13 cellular contexts compared by ENCODE assay signal in genomic region chr11:121383726-121384125, GRCh38.
A peak's percentile ranks its signal among the peaks of the same experiment; 100 is the strongest.
DNase-seq lines count a peak whose midpoint lies in the region; ATAC-seq and TF ChIP-seq lines count a peak whose summit lies in the region.
"Had no signal": no experiment of that assay in that cellular context is flagged by ENCODE, and none has a peak within 500 bp of the region (broad histone marks: within the 10 kb centered on the region; RNA-seq: fewer than 3 reads in every experiment).

No MANE protein-coding gene starts in this region.

- CTCF ChIA-PET in OCI-LY7 (lab: Charles Lee; ENCODE audit: unreplicated experiment), result interaction anchor here (0.6 to 1.7 kb wide), 6 partner anchors 9 to 245 kb away, joined by 3 to 5 read pairs (median 4); no protein-coding TSS in a partner anchor

- H3K9me3 ChIP-seq in OCI-LY7 (ENCODE audit: low read length) (peaks cover 7% of the 10 kb centered on the region; the same call in 1 of the 2 replicates), esophagus muscularis mucosa (no peaks in the 10 kb centered on the region), body of pancreas (no peaks in the 10 kb centered on the region)
- H3K9me3 ChIP-seq: SJCRH30 had no signal

- peak overlapping the region; percentile 3 for H3K4me2 ChIP-seq in OCI-LY7 (ENCODE audit: low read length)

- H3K27ac ChIP-seq in OCI-LY7 (ENCODE audit: low read depth, low read length, poor library complexity, severe bottlenecking) (peak overlapping the region; percentile 84), esophagus muscularis mucosa (replicated peaks in 1 of 4) (peak overlapping the region; percentile 68 to 79 (median 78)), body of pancreas (no peak overlapping the region)
- H3K27ac ChIP-seq: SJCRH30 had no signal

- intact Hi-C loops in OCI-LY7 (cut with micrococcal nuclease; ENCODE audit: unreplicated experiment) (no loop called here), esophagus muscularis mucosa (cut with DNase I) (no loop called here), body of pancreas (cut with DNase I) (no loop called here)

- H3K79me2 ChIP-seq in OCI-LY7 (ENCODE audit: insufficient read depth, low read depth, low read length), result no peaks in the 10 kb centered on the region

- TF ChIP-seq POLR2A in esophagus muscularis mucosa (IDR thresholded peaks at IDR 0.05; ENCODE audit: low read depth) (no peak), body of pancreas (IDR thresholded peaks at IDR 0.05) (no peak)

- no peaks in the 10 kb centered on the region for H3K9me2 ChIP-seq in OCI-LY7 (ENCODE audit: insufficient read depth, low read length)

- WGBS in esophagus muscularis mucosa, result 38% methylated on average over 4 of the region's 4 CpGs
- WGBS in body of pancreas, 2 donors, result 40 to 69% methylated on average over 2 to 4 of the region's 4 CpGs

- no peak for TF ChIP-seq EP300 in esophagus muscularis mucosa (IDR thresholded peaks at IDR 0.05)

- H3K36me3 ChIP-seq in OCI-LY7 (ENCODE audit: insufficient read depth, low read length) (peaks cover 9% of the 10 kb centered on the region; the same call in 1 of the 2 replicates), esophagus muscularis mucosa (no peaks in the 10 kb centered on the region), body of pancreas (replicated peaks in 1 of 2; ENCODE audit: insufficient read depth in 1 of 2, low read depth in 2 of 2) (no peaks in the 10 kb centered on the region)
- H3K36me3 ChIP-seq: SJCRH30 had no signal

- TF ChIP-seq CTCF in OCI-LY7 (conservative IDR thresholded peaks at IDR 0.05; ENCODE audit: low read length) (no peak), esophagus muscularis mucosa (IDR thresholded peaks at IDR 0.05) (no peak), body of pancreas (IDR thresholded peaks at IDR 0.05) (no peak)

- no peak for ATAC-seq in body of pancreas
- ATAC-seq: CD8-positive, alpha-beta T cell had no signal

- POLR2A ChIA-PET in OCI-LY7 (lab: Charles Lee), result interaction anchor here (0.6 to 8.4 kb wide), 18 partner anchors 8 to 153 kb away, joined by 3 to 88 read pairs (median 5); no protein-coding TSS in a partner anchor

- H3K27me3 ChIP-seq in esophagus muscularis mucosa (no peaks in the 10 kb centered on the region), body of pancreas (no peaks in the 10 kb centered on the region)
- H3K27me3 ChIP-seq: SJCRH30 had no signal

- peaks cover 92% of the 10 kb centered on the region for H3K4me1 ChIP-seq in OCI-LY7 (ENCODE audit: insufficient read depth, low read length, poor library complexity, severe bottlenecking)
- peaks cover 16 to 20% (median 18%) of the 10 kb centered on the region in 4 donors for H3K4me1 ChIP-seq in esophagus muscularis mucosa
- H3K4me1 ChIP-seq in body of pancreas, result no peaks in the 10 kb centered on the region
- H3K4me1 ChIP-seq: SJCRH30 had no signal

- DNase-seq in OCI-LY7 (ENCODE audit: low spot score) (no peak), esophagus muscularis mucosa (ENCODE audit: extremely low spot score) (no peak), inferior parietal cortex (ENCODE audit: extremely low spot score) (peak; percentile 66), NOMO-1 treated with dmso at 0.1 percent for 144 hours (lab: John Stamatoyannopoulos, UW; ENCODE audit: unreplicated experiment) (no peak), NCI-H524 (lab: John Stamatoyannopoulos, UW) (no peak), DMS79 treated with DMSO at 0.1 percent for 48 hours (lab: John Stamatoyannopoulos, UW) (no peak), body of pancreas (no peak)
- DNase-seq: CD8-positive, alpha-beta T cell; KBM-7; NCI-H1105; NCI-H1694 treated with DMSO at 0.1 percent for 48 hours; NCI-H510A; SJCRH30 had no signal

- no peak overlapping the region for H3K4me3 ChIP-seq in OCI-LY7 (ENCODE audit: low read depth, low read length, poor library complexity, severe bottlenecking)
- H3K4me3 ChIP-seq in esophagus muscularis mucosa, result no peak overlapping the region
- no peak overlapping the region for H3K4me3 ChIP-seq in body of pancreas
- H3K4me3 ChIP-seq: SJCRH30 had no signal

- no TSS peak for BruUV-seq in OCI-LY7 (replicated peaks; lab: Mats Ljungman, UMichigan)

- no peaks in the 10 kb centered on the region for H4K20me1 ChIP-seq in OCI-LY7 (ENCODE audit: insufficient read depth, low read length)

- peak overlapping the region; percentile 65 for H2AFZ ChIP-seq in OCI-LY7 (ENCODE audit: low read length)

Comparison
In these comparisons a context has a peak if more than half of its experiments do, and no peak if none do; other contexts are left out.
1. H3K27ac ChIP-seq: peak in OCI-LY7 (single experiment) and esophagus muscularis mucosa (4 of 4); none in body of pancreas (0 of 4).